8 cellular contexts compared by ENCODE assay signal in the genomic region with DNA sequence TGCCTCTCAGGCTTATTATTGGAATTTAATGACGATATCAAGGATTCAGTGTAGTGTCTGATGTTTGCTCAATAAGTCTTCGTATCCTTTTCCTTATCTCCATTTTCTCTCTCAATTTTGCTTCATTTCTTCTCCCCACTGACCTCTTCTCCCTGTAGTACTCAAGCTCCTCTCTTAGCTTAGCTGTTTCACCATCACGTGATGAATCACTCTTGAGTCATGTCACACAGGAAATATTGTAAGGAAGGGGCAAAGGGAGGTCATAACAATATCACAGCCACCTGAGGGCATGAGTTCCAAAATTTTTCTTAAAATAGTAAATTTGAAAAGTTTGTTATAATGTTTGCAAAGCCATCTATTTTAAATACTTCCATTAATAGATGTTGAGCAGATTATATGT.
DNase-seq lines count a peak whose midpoint lies in the region; ATAC-seq and TF ChIP-seq lines count a peak whose summit lies in the region.
"Had no signal": no experiment of that assay in that cellular context is flagged by ENCODE, and none has a peak within 500 bp of the region (broad histone marks: within the 10 kb centered on the region; RNA-seq: fewer than 3 reads in every experiment).

No MANE protein-coding gene starts in this region.

- H2AFZ ChIP-seq in neural progenitor cell (replicated peaks), result no peak overlapping the region

- no peaks in the 10 kb centered on the region for H4K20me1 ChIP-seq in neural progenitor cell (ENCODE audit: low read depth)

- no peaks in the 10 kb centered on the region for H3F3A ChIP-seq in neural progenitor cell (ENCODE audit: low read depth)

- no peak for DNase-seq in RWPE2 (ENCODE audit: low spot score)
- DNase-seq in fibroblast of mammary gland (ENCODE audit: low read depth), result peak; percentile 91
- peak; percentile 77 for DNase-seq in stromal cell of bone marrow (ENCODE audit: low read depth)
- DNase-seq in neural progenitor cell (ENCODE audit: low spot score), result no peak
- DNase-seq in right atrium auricular region (ENCODE audit: low spot score), result no peak
- no peak for DNase-seq in left lobe of liver (ENCODE audit: low spot score)
- DNase-seq: activated CD4-positive, alpha-beta T cell treated with anti-CD3 and anti-CD28 coated beads, Interleukin-2, amount 50 U/mL, for 48 hours had no signal

- H3K36me3 ChIP-seq in RWPE2 (ENCODE audit: low read depth) (no peaks in the 10 kb centered on the region), neural progenitor cell (no peaks in the 10 kb centered on the region), right atrium auricular region (no peaks in the 10 kb centered on the region)

- H3K79me2 ChIP-seq in neural progenitor cell (ENCODE audit: low read depth), result no peaks in the 10 kb centered on the region

- TF ChIP-seq CTCF in RWPE2 (IDR thresholded peaks at IDR 0.05; ENCODE audit: poor library complexity, severe bottlenecking) (no peak), fibroblast of mammary gland (conservative IDR thresholded peaks at IDR 0.05; ENCODE audit: control insufficient read depth, insufficient read depth, low read depth, low read length) (no peak), neural progenitor cell (IDR thresholded peaks at IDR 0.05) (no peak), right atrium auricular region (IDR thresholded peaks at IDR 0.05) (no peak)

- H3K9ac ChIP-seq in neural progenitor cell, result no peak overlapping the region

- no peaks in the 10 kb centered on the region for H3K4me1 Mint-ChIP-seq in neural progenitor cell

- ATAC-seq in HG02759 (IDR thresholded peaks at IDR 0.05; ENCODE audit: unreplicated experiment), result peak; percentile 66
- peak; percentile 93 for ATAC-seq in RWPE2 (ENCODE audit: low read depth)
- ATAC-seq in left lobe of liver, result no peak

- H3K27me3 ChIP-seq in RWPE2 (ENCODE audit: insufficient read depth, poor library complexity, severe bottlenecking) (no peaks in the 10 kb centered on the region), neural progenitor cell (no peaks in the 10 kb centered on the region), right atrium auricular region (no peaks in the 10 kb centered on the region)

- H3K4me3 ChIP-seq in RWPE2 (ENCODE audit: severe bottlenecking), result no peak overlapping the region
- no peak overlapping the region for H3K4me3 ChIP-seq in fibroblast of mammary gland (ENCODE audit: control insufficient read depth, low read depth, low read length)
- H3K4me3 ChIP-seq in neural progenitor cell, result no peak overlapping the region
- H3K4me3 ChIP-seq in right atrium auricular region, result no peak overlapping the region

- no peak overlapping the region for H3K27ac Mint-ChIP-seq in neural progenitor cell

- H3K4me2 ChIP-seq in neural progenitor cell, result no peak overlapping the region

- no peak overlapping the region for H3K4me3 Mint-ChIP-seq in neural progenitor cell

- H3K27me3 Mint-ChIP-seq in neural progenitor cell (ENCODE audit: insufficient read depth, low read depth), result peaks cover 7% of the 10 kb centered on the region

- H3K27ac ChIP-seq in RWPE2 (ENCODE audit: poor library complexity, severe bottlenecking) (no peak overlapping the region), neural progenitor cell (no peak overlapping the region), right atrium auricular region (no peak overlapping the region)

- H3K9me3 ChIP-seq in RWPE2 (ENCODE audit: severe bottlenecking), result no peaks in the 10 kb centered on the region
- no peaks in the 10 kb centered on the region for H3K9me3 ChIP-seq in neural progenitor cell (ENCODE audit: low read depth)
- H3K9me3 ChIP-seq in right atrium auricular region, result peaks cover 0 to 4% of the 10 kb centered on the region in 2 donors

- H3K9me3 Mint-ChIP-seq in neural progenitor cell, result peaks cover 5% of the 10 kb centered on the region

- no peaks in the 10 kb centered on the region for H3K36me3 Mint-ChIP-seq in neural progenitor cell

- H3K4me1 ChIP-seq in RWPE2 (ENCODE audit: insufficient read depth, poor library complexity, severe bottlenecking) (peaks cover 17% of the 10 kb centered on the region), neural progenitor cell (no peaks in the 10 kb centered on the region), right atrium auricular region (no peaks in the 10 kb centered on the region)

Comparison
In these comparisons a context has a peak if more than half of its experiments do, and no peak if none do; other contexts are left out.
1. DNase-seq: peak in fibroblast of mammary gland (single experiment) and stromal cell of bone marrow (single experiment); none in RWPE2 (single experiment), neural progenitor cell (single experiment), right atrium auricular region (single experiment) and left lobe of liver (single experiment).